ENCODE assay signal across 22 cellular contexts in the genomic region with DNA sequence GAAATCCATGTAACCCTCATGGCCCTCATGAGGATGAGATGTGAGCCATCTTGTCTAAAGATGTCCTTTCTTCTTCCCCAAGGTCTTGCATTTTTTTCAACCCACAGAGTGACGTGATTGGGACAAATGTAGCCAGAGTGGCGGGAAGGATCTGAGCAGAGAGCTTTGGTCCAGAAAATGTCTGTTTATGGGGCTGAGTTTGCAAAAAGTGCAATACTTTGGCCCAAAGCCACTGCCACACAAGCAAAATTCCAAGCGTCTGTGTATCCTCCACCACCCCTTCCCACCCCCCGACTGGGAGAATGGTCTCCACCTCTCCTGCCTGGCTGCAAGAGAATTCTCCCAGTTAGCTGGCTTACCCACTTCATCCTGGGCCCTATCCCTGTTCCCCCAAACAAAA.
"Had no signal": no experiment of that assay in that cellular context is flagged by ENCODE, and none has a peak within 500 bp of the region (broad histone marks: within the 10 kb centered on the region; RNA-seq: fewer than 3 reads in every experiment).

No MANE protein-coding gene starts in this region.

- H3K9me3 Mint-ChIP-seq: effector memory CD8-positive, alpha-beta T cell; natural killer cell; neural progenitor cell; stimulated activated memory B cell treated with anti-CD40 and anti-IgM and Interleukin-4, amounts not matched to agents 10 μg/mL and 1 μg/mL and 100 μg/mL, for 72 hours had no signal

- H3K9ac ChIP-seq: neural progenitor cell had no signal

- H3K4me3 ChIP-seq: esophagus squamous epithelium, lower lobe of right lung, neural progenitor cell, ovary, psoas muscle, sigmoid colon, thoracic aorta, tibial nerve, upper lobe of left lung had no signal

- H3K36me3 ChIP-seq: esophagus squamous epithelium, lower lobe of right lung, neural progenitor cell, ovary, sigmoid colon, thoracic aorta, tibial nerve, upper lobe of left lung had no signal

- DNase-seq: cortex of kidney; effector memory CD8-positive, alpha-beta T cell; erythroblast; esophagus squamous epithelium; head of caudate nucleus; left ventricle myocardium superior; lower lobe of right lung; natural killer cell; nucleus accumbens; ovary; posterior cingulate gyrus; psoas muscle; right cardiac atrium; sigmoid colon; stimulated activated CD4-positive, alpha-beta T cell treated with anti-CD3 and anti-CD28 coated beads, Interleukin-2, amount 100 ng/mL, for 24 hours; stimulated activated CD4-positive, alpha-beta T cell treated with anti-CD3 and anti-CD28 coated beads, Interleukin-4, amount 100 ng/mL, for 24 hours; stimulated activated naive CD8-positive, alpha-beta T cell treated with anti-CD3 and anti-CD28 coated beads, Interleukin-15, Interleukin-2, amounts not matched to agents 100 U/mL and 50 U/mL, for 24 hours; upper lobe of left lung had no signal

- H3K9me3 ChIP-seq: esophagus squamous epithelium, lower lobe of right lung, ovary, psoas muscle, sigmoid colon, thoracic aorta, tibial nerve, upper lobe of left lung had no signal

- ATAC-seq: effector memory CD8-positive, alpha-beta T cell; left ventricle myocardium superior; lower lobe of right lung; natural killer cell; psoas muscle; right cardiac atrium; stimulated activated memory B cell treated with anti-CD40 and anti-IgM and Interleukin-4, amounts not matched to agents 10 μg/mL and 1 μg/mL and 100 μg/mL, for 72 hours; stimulated activated naive CD8-positive, alpha-beta T cell treated with anti-CD3 and anti-CD28 coated beads, Interleukin-15, Interleukin-2, amounts not matched to agents 100 U/mL and 50 U/mL, for 24 hours had no signal

- H3K27ac ChIP-seq: esophagus squamous epithelium, lower lobe of right lung, neural progenitor cell, ovary, psoas muscle, thoracic aorta, tibial nerve, upper lobe of left lung had no signal

- H3K4me1 Mint-ChIP-seq: natural killer cell; neural progenitor cell; stimulated activated memory B cell treated with anti-CD40 and anti-IgM and Interleukin-4, amounts not matched to agents 10 μg/mL and 1 μg/mL and 100 μg/mL, for 72 hours had no signal

- H3K27me3 ChIP-seq: esophagus squamous epithelium, neural progenitor cell, ovary, sigmoid colon, tibial nerve, upper lobe of left lung had no signal

- H3K4me2 ChIP-seq: neural progenitor cell had no signal

- H3K27ac Mint-ChIP-seq: effector memory CD8-positive, alpha-beta T cell; natural killer cell; neural progenitor cell; stimulated activated memory B cell treated with anti-CD40 and anti-IgM and Interleukin-4, amounts not matched to agents 10 μg/mL and 1 μg/mL and 100 μg/mL, for 72 hours had no signal

- H3K36me3 Mint-ChIP-seq: natural killer cell; neural progenitor cell; stimulated activated memory B cell treated with anti-CD40 and anti-IgM and Interleukin-4, amounts not matched to agents 10 μg/mL and 1 μg/mL and 100 μg/mL, for 72 hours had no signal

- H3K4me3 Mint-ChIP-seq: effector memory CD8-positive, alpha-beta T cell; natural killer cell; neural progenitor cell; stimulated activated memory B cell treated with anti-CD40 and anti-IgM and Interleukin-4, amounts not matched to agents 10 μg/mL and 1 μg/mL and 100 μg/mL, for 72 hours had no signal

- H3K4me1 ChIP-seq: lower lobe of right lung, psoas muscle, upper lobe of left lung had no signal
